In genomic region chr20:1331101-1331500, GRCh38 we compare ENCODE assay signal across 1 cellular context.
TF ChIP-seq lines count a peak whose summit lies in the region.

No MANE protein-coding gene starts in this region.

TF ChIP-seq in HepG2, 621 proteins besides CTCF, POLR2A, EP300 and RAD21 (continued from another document and continues in another):
- TF ChIP-seq ZNF280B (CRISPR knock-in tag; IDR thresholded peaks at IDR 0.05; ENCODE audit: borderline replicate concordance) (peak; percentile 19; the same call in 1 of the 2 replicates), ZBTB2 (CRISPR knock-in tag; IDR thresholded peaks at IDR 0.05; ENCODE audit: low read depth) (no peak), RBM22 (optimal IDR thresholded peaks at IDR 0.05; ENCODE audit: low read length) (peak; percentile 19), ZNF546 (CRISPR knock-in tag; conservative IDR thresholded peaks at IDR 0.05) (0 out of 2 replicates have a peak, but pooled peaks have one; percentile 36), ZSCAN20 (CRISPR knock-in tag; IDR thresholded peaks at IDR 0.05; ENCODE audit: borderline replicate concordance) (no peak), ATF5 (CRISPR knock-in tag; IDR thresholded peaks at IDR 0.05; ENCODE audit: low read depth) (no peak), ZNF687 (CRISPR knock-in tag; IDR thresholded peaks at IDR 0.05) (0 out of 2 replicates have a peak, but pooled peaks have one; percentile 10), ZNF282 (IDR thresholded peaks at IDR 0.05; ENCODE audit: partially characterized antibody) (no peak), MNT (IDR thresholded peaks at IDR 0.05) (no peak), CHD2 (IDR thresholded peaks at IDR 0.05; ENCODE audit: low read depth, low read length) (no peak), HOXD1 (CRISPR knock-in tag; IDR thresholded peaks at IDR 0.05) (no peak), ZNF512B (CRISPR knock-in tag; IDR thresholded peaks at IDR 0.05; ENCODE audit: borderline replicate concordance) (no peak), NFIB (CRISPR knock-in tag; IDR thresholded peaks at IDR 0.05; ENCODE audit: borderline replicate concordance) (no peak), TEAD3 (CRISPR knock-in tag; optimal IDR thresholded peaks at IDR 0.05; ENCODE audit: borderline replicate concordance) (no peak), ZNF292 (CRISPR knock-in tag; IDR thresholded peaks at IDR 0.05; ENCODE audit: borderline replicate concordance, low read depth) (no peak), ZNF770 (CRISPR knock-in tag; IDR thresholded peaks at IDR 0.05) (no peak), TCF7L2 (IDR thresholded peaks at IDR 0.05; ENCODE audit: low read depth, low read length) (no peak), SNAI1 (CRISPR knock-in tag; IDR thresholded peaks at IDR 0.05; ENCODE audit: borderline replicate concordance) (no peak), REXO4 (CRISPR knock-in tag; IDR thresholded peaks at IDR 0.05; ENCODE audit: borderline replicate concordance) (no peak), HIC2 (CRISPR knock-in tag; IDR thresholded peaks at IDR 0.05; ENCODE audit: low read depth) (no peak), PHF8 (CRISPR knock-in tag; IDR thresholded peaks at IDR 0.05) (no peak), TBX2 (CRISPR knock-in tag; IDR thresholded peaks at IDR 0.05; ENCODE audit: borderline replicate concordance) (no peak), ZNF512 (CRISPR knock-in tag; IDR thresholded peaks at IDR 0.05) (no peak), SAFB2 (CRISPR knock-in tag; IDR thresholded peaks at IDR 0.05; ENCODE audit: borderline replicate concordance, low read depth) (no peak), DZIP1 (CRISPR knock-in tag; IDR thresholded peaks at IDR 0.05) (no peak), TOE1 (CRISPR knock-in tag; IDR thresholded peaks at IDR 0.05) (no peak), AGO2 (optimal IDR thresholded peaks at IDR 0.05; ENCODE audit: low read depth, low read length) (no peak), ZNF451 (CRISPR knock-in tag; IDR thresholded peaks at IDR 0.05) (0 out of 2 replicates have a peak, but pooled peaks have one; percentile 44)
- TF ChIP-seq, protein P1, sequence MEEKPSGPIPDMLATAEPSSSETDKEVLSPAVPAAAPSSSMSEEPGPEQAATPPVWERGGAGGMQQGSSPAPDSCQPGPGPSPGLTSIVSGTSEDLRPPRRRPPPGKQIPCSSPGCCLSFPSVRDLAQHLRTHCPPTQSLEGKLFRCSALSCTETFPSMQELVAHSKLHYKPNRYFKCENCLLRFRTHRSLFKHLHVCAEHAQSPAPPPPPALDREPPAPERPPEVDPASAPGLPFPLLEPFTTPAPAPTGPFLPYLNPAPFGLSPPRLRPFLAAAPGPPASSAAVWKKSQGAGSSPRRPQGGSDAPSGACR (CRISPR knock-in tag; IDR thresholded peaks at IDR 0.05): no peak
- TF ChIP-seq, protein P2, sequence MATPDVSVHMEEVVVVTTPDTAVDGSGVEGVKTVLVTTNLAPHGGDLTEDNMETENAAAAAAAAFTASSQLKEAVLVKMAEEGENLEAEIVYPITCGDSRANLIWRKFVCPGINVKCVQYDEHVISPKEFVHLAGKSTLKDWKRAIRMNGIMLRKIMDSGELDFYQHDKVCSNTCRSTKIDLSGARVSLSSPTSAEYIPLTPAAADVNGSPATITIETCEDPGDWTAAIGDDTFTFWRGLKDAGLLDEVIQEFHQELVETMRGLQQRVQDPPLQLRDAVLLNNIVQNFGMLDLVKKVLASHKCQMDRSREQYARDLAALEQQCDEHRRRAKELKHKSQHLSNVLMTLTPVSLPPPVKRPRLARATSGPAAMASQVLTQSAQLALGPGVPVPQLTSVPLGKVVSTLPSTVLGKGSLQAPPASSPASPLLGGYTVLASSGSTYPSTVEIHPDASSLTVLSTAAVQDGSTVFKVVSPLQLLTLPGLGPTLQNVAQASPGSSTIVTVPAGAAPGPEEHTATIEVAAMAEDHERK (CRISPR knock-in tag; IDR thresholded peaks at IDR 0.05; ENCODE audit: low read depth): no peak
